16 cellular contexts compared by ENCODE assay signal in the genomic region with DNA sequence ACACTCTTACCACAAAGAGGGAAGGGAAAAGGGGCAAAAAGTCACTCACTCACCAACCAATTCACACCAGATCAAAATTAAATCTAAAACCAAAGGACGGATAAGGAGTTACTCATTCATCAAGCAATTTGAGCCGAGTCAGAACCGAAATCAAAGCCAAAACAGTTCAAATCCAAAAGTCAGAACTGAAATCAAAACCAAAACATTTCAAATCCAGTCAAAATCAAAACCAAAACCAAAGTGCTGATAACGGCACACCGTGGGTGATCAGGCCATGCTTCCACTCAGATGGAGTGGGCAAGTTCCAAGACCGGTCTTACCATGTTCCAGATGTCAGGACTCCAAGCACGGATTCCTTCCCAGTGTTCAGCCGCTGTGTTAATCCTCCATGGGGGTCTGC.
A peak's percentile ranks its signal among the peaks of the same experiment; 100 is the strongest.
DNase-seq lines count a peak whose midpoint lies in the region; ATAC-seq, FAIRE-seq and TF ChIP-seq lines count a peak whose summit lies in the region.
"Had no signal": no experiment of that assay in that cellular context is flagged by ENCODE, and none has a peak within 500 bp of the region (broad histone marks: within the 10 kb centered on the region; RNA-seq: fewer than 3 reads in every experiment).

No MANE protein-coding gene starts in this region.

- H3K27me3 ChIP-seq in Karpas-422 (ENCODE audit: low read length) (no peaks in the 10 kb centered on the region), endodermal cell (ENCODE audit: control insufficient read depth, insufficient read depth, low read length, poor library complexity, severe bottlenecking) (no peaks in the 10 kb centered on the region), tibial artery (no peaks in the 10 kb centered on the region)

- WGBS in A549 (ENCODE audit: missing lambda C conversion rate) = 92% methylated on average over 8 of the region's 8 CpGs
- 94 to 98% methylated on average over 7 to 8 of the region's 8 CpGs for WGBS in endodermal cell (ENCODE audit: insufficient coverage in 1 of 2, insufficient read length in 1 of 2), 2 experiments

- H3K9ac ChIP-seq in Karpas-422 (ENCODE audit: low read length) = peak overlapping the region; percentile 0; the same call in 1 of the 2 replicates
- H3K9ac ChIP-seq in endodermal cell (ENCODE audit: extremely low read depth, low read length, poor library complexity, severe bottlenecking) = no peak overlapping the region
- H3K9ac ChIP-seq in kidney (ENCODE audit: low read length in 2 of 2) = no peak overlapping the region

- H3K27ac ChIP-seq in A549 (peak overlapping the region; percentile 84 to 88), Karpas-422 (ENCODE audit: low read length) (peak overlapping the region; percentile 48), endodermal cell (ENCODE audit: low read depth, low read length) (no peak overlapping the region), kidney (ENCODE audit: low read depth in 2 of 2, low read length in 2 of 2) (no peak overlapping the region), tibial artery (no peak overlapping the region)

- peaks cover 6% of the 10 kb centered on the region for H3K36me3 Mint-ChIP-seq in endodermal cell (ENCODE audit: low read depth)

- H3K27ac Mint-ChIP-seq in endodermal cell = no peak overlapping the region
- H3K27ac Mint-ChIP-seq: nephron progenitor cell had no signal

- in situ Hi-C loops in ACHN (cut with HindIII; ENCODE audit: low pct_ligation_motif_present, low pct_unique_long_range_greater_than_20kb, low sequenced_read_pairs) = no loop called here

- no peaks in the 10 kb centered on the region for H3K9me2 ChIP-seq in Karpas-422 (replicated peaks; ENCODE audit: insufficient read depth, low read length)

- H3K4me2 ChIP-seq in A549 (peak overlapping the region; percentile 63), Karpas-422 (ENCODE audit: low read depth, low read length, poor library complexity, severe bottlenecking) (peak overlapping the region; percentile 21)

- CTCF ChIA-PET in A549 (lab: Yijun Ruan, JAX) = no interaction called here

- DNase-seq in A549 (ENCODE audit: low read depth in 1 of 2, low spot score in 1 of 2) (no peak), CD1c-positive myeloid dendritic cell (ENCODE audit: extremely low spot score) (peak; percentile 24), Karpas-422 (no peak), endodermal cell (no peak), kidney (no peak), anterior cingulate cortex (lab: John Stamatoyannopoulos, UW) (no peak), ACHN (no peak), tibial artery (no peak)
- DNase-seq: activated T-cell treated with anti-CD3 and anti-CD28 coated beads, Interleukin-2, amount 50 U/mL, for 1 hour; C1 segment of cervical spinal cord; DND-41; NCI-H1048; nephron progenitor cell; substantia nigra had no signal

- peaks cover 16% of the 10 kb centered on the region for H3K36me3 ChIP-seq in Karpas-422 (ENCODE audit: insufficient read depth, low read length)
- H3K36me3 ChIP-seq in endodermal cell (ENCODE audit: control insufficient read depth, insufficient read depth, low read length) = no peaks in the 10 kb centered on the region
- no peaks in the 10 kb centered on the region for H3K36me3 ChIP-seq in kidney (ENCODE audit: control insufficient read depth in 1 of 2, insufficient read depth in 2 of 2, low read length in 2 of 2)
- H3K36me3 ChIP-seq in tibial artery = no peaks in the 10 kb centered on the region
- H3K36me3 ChIP-seq: HAP-1 had no signal

- H3K4me1 Mint-ChIP-seq in endodermal cell = no peaks in the 10 kb centered on the region
- H3K4me1 Mint-ChIP-seq: central memory CD8-positive, alpha-beta T cell had no signal

- H3K79me2 ChIP-seq in Karpas-422 (ENCODE audit: low read length) = no peaks in the 10 kb centered on the region

- intact Hi-C loops in kidney (cut with DNase I) (no loop called here), tibial artery (cut with DNase I; ENCODE audit: low total_unique reads) (no loop called here)

- ATAC-seq in A549 = 0 out of 6 replicates have a peak, but pooled peaks of 1 of the 2 experiments have one; percentile 39

- TF ChIP-seq RAD21 in A549 (conservative IDR thresholded peaks at IDR 0.05 in 1 of 2, IDR thresholded peaks at IDR 0.05 in 1 of 2) = no peak

- TF ChIP-seq EP300 in A549 (IDR thresholded peaks at IDR 0.05) = no peak

- H3K9me3 ChIP-seq in A549 = no peaks in the 10 kb centered on the region
- no peaks in the 10 kb centered on the region; the same call in 1 of the 2 replicates for H3K9me3 ChIP-seq in Karpas-422 (ENCODE audit: low read length)
- H3K9me3 ChIP-seq in endodermal cell (ENCODE audit: control insufficient read depth, low read length) = peaks cover 18% of the 10 kb centered on the region
- H3K9me3 ChIP-seq in kidney (ENCODE audit: control insufficient read depth in 1 of 2, low read length in 2 of 2) = peaks cover 0 to 6% of the 10 kb centered on the region in 2 donors
- H3K9me3 ChIP-seq in tibial artery = no peaks in the 10 kb centered on the region
- H3K9me3 ChIP-seq: HAP-1 had no signal

- peaks cover 5% of the 10 kb centered on the region for H3K27me3 Mint-ChIP-seq in endodermal cell (ENCODE audit: insufficient read depth)
- H3K27me3 Mint-ChIP-seq: central memory CD8-positive, alpha-beta T cell had no signal

- TF ChIP-seq CTCF in A549 (IDR thresholded peaks at IDR 0.05) = no peak
- TF ChIP-seq CTCF in endodermal cell (conservative IDR thresholded peaks at IDR 0.05) = no peak
- TF ChIP-seq CTCF in kidney (IDR thresholded peaks at IDR 0.05; ENCODE audit: borderline replicate concordance, extremely low read depth, insufficient read depth) = no peak
- no peak for TF ChIP-seq CTCF in tibial artery (IDR thresholded peaks at IDR 0.05)

- no peak for TF ChIP-seq POLR2A in A549 (IDR thresholded peaks at IDR 0.05; ENCODE audit: low read length)

- no peak overlapping the region for H2AFZ ChIP-seq in Karpas-422 (ENCODE audit: low read length)

- H3K4me3 Mint-ChIP-seq in endodermal cell = no peak overlapping the region
- H3K4me3 Mint-ChIP-seq: central memory CD8-positive, alpha-beta T cell; nephron progenitor cell had no signal

- H3K4me1 ChIP-seq in A549 (peaks cover 56% of the 10 kb centered on the region), Karpas-422 (ENCODE audit: low read length) (peaks cover 64% of the 10 kb centered on the region), endodermal cell (ENCODE audit: control insufficient read depth, insufficient read depth, low read length) (no peaks in the 10 kb centered on the region), kidney (ENCODE audit: control insufficient read depth in 1 of 2, insufficient read depth in 1 of 2, low read depth in 1 of 2, low read length in 2 of 2) (no peaks in the 10 kb centered on the region), tibial artery (peaks cover 0 to 7% (median 2%) of the 10 kb centered on the region in 4 donors)
- H3K4me1 ChIP-seq: HAP-1 had no signal

- POLR2A ChIA-PET in A549 (lab: Yijun Ruan, JAX) = no interaction called here

- H4K20me1 ChIP-seq in Karpas-422 (ENCODE audit: insufficient read depth, low read depth, low read length) = no peaks in the 10 kb centered on the region

- H3K9me3 Mint-ChIP-seq in endodermal cell = peaks cover 31% of the 10 kb centered on the region
- H3K9me3 Mint-ChIP-seq: central memory CD8-positive, alpha-beta T cell had no signal

- H3K4me3 ChIP-seq in A549 (no peak overlapping the region), Karpas-422 (ENCODE audit: low read length) (peak overlapping the region; percentile 3; the same call in 1 of the 2 replicates), endodermal cell (ENCODE audit: low read length) (peak overlapping the region; percentile 8), kidney (ENCODE audit: low read length in 2 of 2) (no peak overlapping the region), tibial artery (no peak overlapping the region)
- H3K4me3 ChIP-seq: HAP-1 had no signal

- no peak for FAIRE-seq in A549 (lab: Jason Lieb, UNC)
- FAIRE-seq in kidney (lab: Jason Lieb, UNC) = no peak

TF ChIP-seq in A549, 52 proteins besides CTCF, POLR2A, EP300 and RAD21 (continues in another document):
- TF ChIP-seq NPAS2 (CRISPR knock-in tag; IDR thresholded peaks at IDR 0.05; ENCODE audit: borderline replicate concordance) (no peak), CHD2 (IDR thresholded peaks at IDR 0.05; ENCODE audit: low read length, partially characterized antibody) (no peak), SREBF2 (IDR thresholded peaks at IDR 0.05) (no peak), MYC (IDR thresholded peaks at IDR 0.05; ENCODE audit: borderline replicate concordance, low read length) (no peak), FOSB (CRISPR knock-in tag; IDR thresholded peaks at IDR 0.05) (no peak), JUNB (IDR thresholded peaks at IDR 0.05) (no peak), FOSL2 (IDR thresholded peaks at IDR 0.05) (no peak), FOSL2 (CRISPR knock-in tag; IDR thresholded peaks at IDR 0.05) (no peak), ZSCAN20 (CRISPR knock-in tag; IDR thresholded peaks at IDR 0.05) (no peak), ZC3H11A (IDR thresholded peaks at IDR 0.05) (no peak), RCOR1 (IDR thresholded peaks at IDR 0.05; ENCODE audit: low read depth, low read length) (no peak), CHD4 (IDR thresholded peaks at IDR 0.05; ENCODE audit: borderline replicate concordance) (no peak), RARB (CRISPR knock-in tag; IDR thresholded peaks at IDR 0.05) (no peak), EHF (CRISPR knock-in tag; IDR thresholded peaks at IDR 0.05) (no peak)
- TF ChIP-seq, protein P1, sequence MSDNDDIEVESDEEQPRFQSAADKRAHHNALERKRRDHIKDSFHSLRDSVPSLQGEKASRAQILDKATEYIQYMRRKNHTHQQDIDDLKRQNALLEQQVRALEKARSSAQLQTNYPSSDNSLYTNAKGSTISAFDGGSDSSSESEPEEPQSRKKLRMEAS (IDR thresholded peaks at IDR 0.05) = no peak
- TF ChIP-seq, protein P2, sequence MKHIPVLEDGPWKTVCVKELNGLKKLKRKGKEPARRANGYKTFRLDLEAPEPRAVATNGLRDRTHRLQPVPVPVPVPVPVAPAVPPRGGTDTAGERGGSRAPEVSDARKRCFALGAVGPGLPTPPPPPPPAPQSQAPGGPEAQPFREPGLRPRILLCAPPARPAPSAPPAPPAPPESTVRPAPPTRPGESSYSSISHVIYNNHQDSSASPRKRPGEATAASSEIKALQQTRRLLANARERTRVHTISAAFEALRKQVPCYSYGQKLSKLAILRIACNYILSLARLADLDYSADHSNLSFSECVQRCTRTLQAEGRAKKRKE (CRISPR knock-in tag; IDR thresholded peaks at IDR 0.05; ENCODE audit: low read depth) = no peak
- TF ChIP-seq, protein P3, sequence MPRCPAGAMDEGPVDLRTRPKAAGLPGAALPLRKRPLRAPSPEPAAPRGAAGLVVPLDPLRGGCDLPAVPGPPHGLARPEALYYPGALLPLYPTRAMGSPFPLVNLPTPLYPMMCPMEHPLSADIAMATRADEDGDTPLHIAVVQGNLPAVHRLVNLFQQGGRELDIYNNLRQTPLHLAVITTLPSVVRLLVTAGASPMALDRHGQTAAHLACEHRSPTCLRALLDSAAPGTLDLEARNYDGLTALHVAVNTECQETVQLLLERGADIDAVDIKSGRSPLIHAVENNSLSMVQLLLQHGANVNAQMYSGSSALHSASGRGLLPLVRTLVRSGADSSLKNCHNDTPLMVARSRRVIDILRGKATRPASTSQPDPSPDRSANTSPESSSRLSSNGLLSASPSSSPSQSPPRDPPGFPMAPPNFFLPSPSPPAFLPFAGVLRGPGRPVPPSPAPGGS (IDR thresholded peaks at IDR 0.05) = no peak

Comparison
In these comparisons a context has a peak if more than half of its experiments do, and no peak if none do; other contexts are left out.
1. H3K27ac ChIP-seq: peak in A549 (2 of 2) and Karpas-422 (single experiment); none in endodermal cell (single experiment), kidney (0 of 2) and tibial artery (0 of 2).
2. H3K4me3 ChIP-seq: peak in Karpas-422 (single experiment) and endodermal cell (single experiment); none in A549 (single experiment), kidney (0 of 2) and tibial artery (0 of 2).